Comparison of ENCODE assay signal across 1 cellular context in the genomic region with DNA sequence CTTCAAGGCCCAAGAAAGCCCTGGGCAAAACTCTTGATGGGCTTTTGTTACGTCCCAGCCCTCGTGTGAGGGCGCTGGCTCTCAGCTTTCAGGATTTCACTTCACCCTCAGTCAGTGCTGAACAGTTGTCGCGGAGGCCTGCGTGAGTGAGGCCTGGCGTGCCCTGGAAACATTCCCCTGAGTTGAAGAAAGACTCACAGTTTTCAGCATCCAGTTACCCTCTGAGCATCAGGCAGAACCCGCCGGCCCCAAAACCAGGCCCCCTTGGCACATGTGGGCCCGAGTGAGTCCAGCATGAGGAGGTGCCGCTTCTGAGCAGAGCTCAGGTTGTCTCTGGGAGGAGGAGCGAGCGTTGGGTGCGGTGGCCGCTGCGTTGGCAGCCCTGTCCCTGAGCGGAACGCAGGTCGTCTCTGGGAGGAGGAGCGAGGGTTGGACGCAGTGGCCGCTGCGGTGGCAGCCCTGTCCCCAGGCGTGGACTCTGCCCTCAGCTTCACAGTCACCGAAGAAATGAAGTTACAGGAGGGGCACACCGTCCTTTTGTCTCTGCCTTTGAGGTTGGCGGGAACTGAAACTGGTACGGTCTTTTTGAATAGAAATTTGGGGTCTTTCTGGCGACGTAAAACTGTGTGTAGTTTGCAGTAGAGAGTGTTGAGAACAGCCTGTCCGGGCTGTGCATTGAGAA.
TF ChIP-seq lines count a peak whose summit lies in the region.

A gene with protein sequence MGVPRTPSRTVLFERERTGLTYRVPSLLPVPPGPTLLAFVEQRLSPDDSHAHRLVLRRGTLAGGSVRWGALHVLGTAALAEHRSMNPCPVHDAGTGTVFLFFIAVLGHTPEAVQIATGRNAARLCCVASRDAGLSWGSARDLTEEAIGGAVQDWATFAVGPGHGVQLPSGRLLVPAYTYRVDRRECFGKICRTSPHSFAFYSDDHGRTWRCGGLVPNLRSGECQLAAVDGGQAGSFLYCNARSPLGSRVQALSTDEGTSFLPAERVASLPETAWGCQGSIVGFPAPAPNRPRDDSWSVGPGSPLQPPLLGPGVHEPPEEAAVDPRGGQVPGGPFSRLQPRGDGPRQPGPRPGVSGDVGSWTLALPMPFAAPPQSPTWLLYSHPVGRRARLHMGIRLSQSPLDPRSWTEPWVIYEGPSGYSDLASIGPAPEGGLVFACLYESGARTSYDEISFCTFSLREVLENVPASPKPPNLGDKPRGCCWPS (plus strand): TSS at position 493 of the 682 bp plus-strand sequence. CDS start 5,292 bp downstream, outside the sequence.

TF ChIP-seq in K562, 482 proteins besides CTCF, POLR2A, EP300 and RAD21:
- TF ChIP-seq ZZZ3 (IDR thresholded peaks at IDR 0.05): no peak
- TF ChIP-seq ZFX (CRISPR knock-in tag; IDR thresholded peaks at IDR 0.05): peak; percentile 19; the same call in 1 of the 2 replicates
- TF ChIP-seq, protein P1, sequence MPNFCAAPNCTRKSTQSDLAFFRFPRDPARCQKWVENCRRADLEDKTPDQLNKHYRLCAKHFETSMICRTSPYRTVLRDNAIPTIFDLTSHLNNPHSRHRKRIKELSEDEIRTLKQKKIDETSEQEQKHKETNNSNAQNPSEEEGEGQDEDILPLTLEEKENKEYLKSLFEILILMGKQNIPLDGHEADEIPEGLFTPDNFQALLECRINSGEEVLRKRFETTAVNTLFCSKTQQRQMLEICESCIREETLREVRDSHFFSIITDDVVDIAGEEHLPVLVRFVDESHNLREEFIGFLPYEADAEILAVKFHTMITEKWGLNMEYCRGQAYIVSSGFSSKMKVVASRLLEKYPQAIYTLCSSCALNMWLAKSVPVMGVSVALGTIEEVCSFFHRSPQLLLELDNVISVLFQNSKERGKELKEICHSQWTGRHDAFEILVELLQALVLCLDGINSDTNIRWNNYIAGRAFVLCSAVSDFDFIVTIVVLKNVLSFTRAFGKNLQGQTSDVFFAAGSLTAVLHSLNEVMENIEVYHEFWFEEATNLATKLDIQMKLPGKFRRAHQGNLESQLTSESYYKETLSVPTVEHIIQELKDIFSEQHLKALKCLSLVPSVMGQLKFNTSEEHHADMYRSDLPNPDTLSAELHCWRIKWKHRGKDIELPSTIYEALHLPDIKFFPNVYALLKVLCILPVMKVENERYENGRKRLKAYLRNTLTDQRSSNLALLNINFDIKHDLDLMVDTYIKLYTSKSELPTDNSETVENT (CRISPR knock-in tag; IDR thresholded peaks at IDR 0.05): no peak
- no peak for TF ChIP-seq DACH1 (IDR thresholded peaks at IDR 0.05; ENCODE audit: partially characterized antibody)
- TF ChIP-seq, protein P2, sequence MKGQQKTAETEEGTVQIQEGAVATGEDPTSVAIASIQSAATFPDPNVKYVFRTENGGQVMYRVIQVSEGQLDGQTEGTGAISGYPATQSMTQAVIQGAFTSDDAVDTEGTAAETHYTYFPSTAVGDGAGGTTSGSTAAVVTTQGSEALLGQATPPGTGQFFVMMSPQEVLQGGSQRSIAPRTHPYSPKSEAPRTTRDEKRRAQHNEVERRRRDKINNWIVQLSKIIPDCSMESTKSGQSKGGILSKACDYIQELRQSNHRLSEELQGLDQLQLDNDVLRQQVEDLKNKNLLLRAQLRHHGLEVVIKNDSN (CRISPR knock-in tag; IDR thresholded peaks at IDR 0.05): peak; percentile 11; the same call in 1 of the 2 replicates
- TF ChIP-seq, protein P3, sequence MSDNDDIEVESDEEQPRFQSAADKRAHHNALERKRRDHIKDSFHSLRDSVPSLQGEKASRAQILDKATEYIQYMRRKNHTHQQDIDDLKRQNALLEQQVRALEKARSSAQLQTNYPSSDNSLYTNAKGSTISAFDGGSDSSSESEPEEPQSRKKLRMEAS (CRISPR knock-in tag; IDR thresholded peaks at IDR 0.05): 0 out of 2 replicates have a peak, but pooled peaks have one; percentile 19
- no peak for TF ChIP-seq EWSR1 (IDR thresholded peaks at IDR 0.05; ENCODE audit: borderline replicate concordance, low read depth, partially characterized antibody)
- TF ChIP-seq, protein P4, sequence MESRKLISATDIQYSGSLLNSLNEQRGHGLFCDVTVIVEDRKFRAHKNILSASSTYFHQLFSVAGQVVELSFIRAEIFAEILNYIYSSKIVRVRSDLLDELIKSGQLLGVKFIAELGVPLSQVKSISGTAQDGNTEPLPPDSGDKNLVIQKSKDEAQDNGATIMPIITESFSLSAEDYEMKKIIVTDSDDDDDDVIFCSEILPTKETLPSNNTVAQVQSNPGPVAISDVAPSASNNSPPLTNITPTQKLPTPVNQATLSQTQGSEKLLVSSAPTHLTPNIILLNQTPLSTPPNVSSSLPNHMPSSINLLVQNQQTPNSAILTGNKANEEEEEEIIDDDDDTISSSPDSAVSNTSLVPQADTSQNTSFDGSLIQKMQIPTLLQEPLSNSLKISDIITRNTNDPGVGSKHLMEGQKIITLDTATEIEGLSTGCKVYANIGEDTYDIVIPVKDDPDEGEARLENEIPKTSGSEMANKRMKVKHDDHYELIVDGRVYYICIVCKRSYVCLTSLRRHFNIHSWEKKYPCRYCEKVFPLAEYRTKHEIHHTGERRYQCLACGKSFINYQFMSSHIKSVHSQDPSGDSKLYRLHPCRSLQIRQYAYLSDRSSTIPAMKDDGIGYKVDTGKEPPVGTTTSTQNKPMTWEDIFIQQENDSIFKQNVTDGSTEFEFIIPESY (CRISPR knock-in tag; IDR thresholded peaks at IDR 0.05): 0 out of 2 replicates have a peak, but pooled peaks have one; percentile 16
TF ChIP-seq in K562: peak in this region for 4.
